Comparison of ENCODE assay signal across 11 cellular contexts in genomic region chr10:74854610-74855009, GRCh38. TPM values are rescaled to one million over a fixed set of nuclear protein-coding genes. Genes with fewer than 3 reads are reported as not detected.
A peak's percentile ranks its signal among the peaks of the same experiment; 100 is the strongest.
DNase-seq lines count a peak whose midpoint lies in the region; ATAC-seq, FAIRE-seq and TF ChIP-seq lines count a peak whose summit lies in the region.
"Had no signal": no experiment of that assay in that cellular context is flagged by ENCODE, and none has a peak within 500 bp of the region (broad histone marks: within the 10 kb centered on the region; RNA-seq: fewer than 3 reads in every experiment).

No MANE protein-coding gene starts in this region.

- H3K27ac Mint-ChIP-seq in activated CD4-positive, alpha-beta T cell treated with anti-CD3 and anti-CD28 coated beads, Interleukin-2, amount 10 ng/mL, durations not matched to agents 24 days and 14 days = peak overlapping the region; percentile 76
- peak overlapping the region; percentile 53 for H3K27ac Mint-ChIP-seq in activated naive CD8-positive, alpha-beta T cell treated with anti-CD3 and anti-CD28 coated beads, Interleukin-2, amount 10 ng/mL, durations not matched to agents 7 days and 5 days

- no peak overlapping the region for H3K4me3 ChIP-seq in spleen
- H3K4me3 ChIP-seq: tibial artery had no signal

- H3K4me1 Mint-ChIP-seq in activated CD4-positive, alpha-beta T cell treated with anti-CD3 and anti-CD28 coated beads, Interleukin-2, amount 10 ng/mL, durations not matched to agents 24 days and 14 days = peaks cover 21% of the 10 kb centered on the region
- peaks cover 19% of the 10 kb centered on the region for H3K4me1 Mint-ChIP-seq in activated naive CD8-positive, alpha-beta T cell treated with anti-CD3 and anti-CD28 coated beads, Interleukin-2, amount 10 ng/mL, durations not matched to agents 7 days and 5 days

- no peaks in the 10 kb centered on the region for H3K9me3 ChIP-seq in spleen
- H3K9me3 ChIP-seq: tibial artery had no signal

- no peaks in the 10 kb centered on the region for H3K27me3 Mint-ChIP-seq in activated CD4-positive, alpha-beta T cell treated with anti-CD3 and anti-CD28 coated beads, Interleukin-2, amount 10 ng/mL, durations not matched to agents 24 days and 14 days
- H3K27me3 Mint-ChIP-seq in activated naive CD8-positive, alpha-beta T cell treated with anti-CD3 and anti-CD28 coated beads, Interleukin-2, amount 10 ng/mL, durations not matched to agents 7 days and 5 days = no peaks in the 10 kb centered on the region

- intact Hi-C loops in activated CD4-positive, alpha-beta T cell treated with anti-CD3 and anti-CD28 coated beads, Interleukin-2, amount 10 ng/mL, durations not matched to agents 24 days and 14 days (cut with micrococcal nuclease) = loop anchor here (1.0 to 5.0 kb wide), 5 partner anchors 17 to 153 kb away; partner anchors contain the start of gene KAT6B
- intact Hi-C loops in spleen (cut with DNase I; ENCODE audit: low total_unique reads) = no loop called here

- no peak for DNase-seq in activated CD4-positive, alpha-beta T cell treated with anti-CD3 and anti-CD28 coated beads, Interleukin-2, amount 10 ng/mL, durations not matched to agents 24 days and 14 days
- DNase-seq in activated CD4-positive, alpha-beta T cell treated with anti-CD3 and anti-CD28 coated beads, Interleukin-2, amount 50 U/mL, for 48 hours = no peak
- DNase-seq in activated naive CD8-positive, alpha-beta T cell treated with anti-CD3 and anti-CD28 coated beads, Interleukin-2, amount 10 ng/mL, durations not matched to agents 7 days and 5 days = no peak
- no peak for DNase-seq in spleen
- DNase-seq in activated gamma-delta T cell treated with Interleukin-2 at 50 U/mL for 16 hours = no peak
- no peak for DNase-seq in RCC 7860 (ENCODE audit: low spot score)
- DNase-seq in occipital lobe (lab: John Stamatoyannopoulos, UW) = no peak
- DNase-seq: NCI-H2227 treated with DMSO at 0.1 percent for 48 hours, tibial artery had no signal

- peak overlapping the region; percentile 52 for H3K4me3 Mint-ChIP-seq in activated CD4-positive, alpha-beta T cell treated with anti-CD3 and anti-CD28 coated beads, Interleukin-2, amount 10 ng/mL, durations not matched to agents 24 days and 14 days
- peak overlapping the region; percentile 23 for H3K4me3 Mint-ChIP-seq in activated naive CD8-positive, alpha-beta T cell treated with anti-CD3 and anti-CD28 coated beads, Interleukin-2, amount 10 ng/mL, durations not matched to agents 7 days and 5 days

- H3K27me3 ChIP-seq in spleen (replicated peaks in 1 of 7) = no peaks in the 10 kb centered on the region
- H3K27me3 ChIP-seq: tibial artery had no signal

- FAIRE-seq in RCC 7860 (lab: Jason Lieb, UNC) = no peak
- FAIRE-seq: G401.6 had no signal

- H3K27ac ChIP-seq in spleen = peak overlapping the region in 7 of 8 donors; percentile 10 to 73 (median 60)
- H3K27ac ChIP-seq: tibial artery had no signal

- POLR2A ChIA-PET in activated naive CD8-positive, alpha-beta T cell treated with anti-CD3 and anti-CD28 coated beads, Interleukin-2, amount 10 ng/mL, durations not matched to agents 7 days and 5 days (lab: Charles Lee) = no interaction called here

- H3K4me1 ChIP-seq in spleen = peaks cover 13 to 91% (median 51%) of the 10 kb centered on the region in 6 donors

- ATAC-seq in HG02798 (IDR thresholded peaks at IDR 0.05; ENCODE audit: poor library complexity, unreplicated experiment) = peak; percentile 46
- ATAC-seq in activated naive CD8-positive, alpha-beta T cell treated with anti-CD3 and anti-CD28 coated beads, Interleukin-2, amount 10 ng/mL, durations not matched to agents 7 days and 5 days (ENCODE audit: low read depth) = peak; percentile 44

- no peak for TF ChIP-seq POLR2A in spleen (IDR thresholded peaks at IDR 0.05)

- peaks cover 0 to 1% (median 0%) of the 10 kb centered on the region in 6 donors for H3K36me3 ChIP-seq in spleen
- H3K36me3 ChIP-seq: tibial artery had no signal

- H3K9me3 Mint-ChIP-seq in activated CD4-positive, alpha-beta T cell treated with anti-CD3 and anti-CD28 coated beads, Interleukin-2, amount 10 ng/mL, durations not matched to agents 24 days and 14 days = peaks cover 11% of the 10 kb centered on the region
- H3K9me3 Mint-ChIP-seq in activated naive CD8-positive, alpha-beta T cell treated with anti-CD3 and anti-CD28 coated beads, Interleukin-2, amount 10 ng/mL, durations not matched to agents 7 days and 5 days = peaks cover 2% of the 10 kb centered on the region

- WGBS in spleen, 5 donors = 32 to 38% (median 35%) methylated on average over 4 of the region's 4 CpGs

- no peak for TF ChIP-seq CTCF in spleen (IDR thresholded peaks at IDR 0.05 in 8 of 11, conservative IDR thresholded peaks at IDR 0.05 in 3 of 11)

- H3K36me3 Mint-ChIP-seq in activated CD4-positive, alpha-beta T cell treated with anti-CD3 and anti-CD28 coated beads, Interleukin-2, amount 10 ng/mL, durations not matched to agents 24 days and 14 days (ENCODE audit: low read depth) = peaks cover 19% of the 10 kb centered on the region
- H3K36me3 Mint-ChIP-seq in activated naive CD8-positive, alpha-beta T cell treated with anti-CD3 and anti-CD28 coated beads, Interleukin-2, amount 10 ng/mL, durations not matched to agents 7 days and 5 days = peaks cover 23% of the 10 kb centered on the region

RNA-seq across cellular contexts. Expression of gene KAT6B, which starts 28.2 kb away (rescaled TPM):
- total RNA-seq in activated CD4-positive, alpha-beta T cell treated with anti-CD3 and anti-CD28 coated beads, Interleukin-2, amount 10 ng/mL, durations not matched to agents 24 days and 14 days = 21.2 and 21.7 TPM in 2 replicates
- total RNA-seq in activated naive CD8-positive, alpha-beta T cell treated with anti-CD3 and anti-CD28 coated beads, Interleukin-2, amount 10 ng/mL, durations not matched to agents 7 days and 5 days = 10 to 100 TPM; 36.7 to 47.2 TPM
- total RNA-seq in spleen (10 to 100 TPM; 36.5 to 61.0 (median 49.0) TPM), occipital lobe (304 TPM)
- 1 to 10 TPM; 2.9 to 5.0 (median 3.1) TPM for polyA plus RNA-seq in spleen
